ENCODE assay signal across 12 cellular contexts in genomic region chr7:150716939-150717338, GRCh38. TPM values are rescaled to one million over a fixed set of nuclear protein-coding genes. Genes with fewer than 3 reads are reported as not detected.
DNase-seq lines count a peak whose midpoint lies in the region; TF ChIP-seq lines count a peak whose summit lies in the region.
"Had no signal": no experiment of that assay in that cellular context is flagged by ENCODE, and none has a peak within 500 bp of the region (broad histone marks: within the 10 kb centered on the region; RNA-seq: fewer than 3 reads in every experiment).

No MANE protein-coding gene starts in this region.

- H3K4me3 ChIP-seq in GM08714 (ENCODE audit: low read length) (peak overlapping the region; percentile 67; the same call in 1 of the 2 replicates), OCI-LY3 (ENCODE audit: low read length) (no peak overlapping the region), esophagus (ENCODE audit: low read depth in 1 of 2, low read length in 2 of 2) (peak overlapping the region; percentile 41 to 46), spleen (peak overlapping the region; percentile 51 to 87 (median 64)), trophoblast cell (ENCODE audit: low read depth, low read length) (no peak overlapping the region)

- H4K8ac ChIP-seq in trophoblast cell (ENCODE audit: low read depth, low read length) = no peak overlapping the region

- H4K91ac ChIP-seq in trophoblast cell (ENCODE audit: low read depth, low read length) = no peak overlapping the region

- no peak overlapping the region for H2BK5ac ChIP-seq in trophoblast cell (ENCODE audit: low read depth, low read length, poor library complexity)

- H3K18ac ChIP-seq in trophoblast cell (ENCODE audit: low read length) = no peak overlapping the region

- no peak overlapping the region for H3K27ac ChIP-seq in OCI-LY3 (ENCODE audit: low read length)
- peak overlapping the region; percentile 26 to 53 for H3K27ac ChIP-seq in esophagus (ENCODE audit: low read depth in 2 of 2, low read length in 1 of 2)
- peak overlapping the region; percentile 61 to 92 (median 82) for H3K27ac ChIP-seq in spleen
- no peak overlapping the region for H3K27ac ChIP-seq in trophoblast cell (ENCODE audit: low read depth, low read length)

- no peak overlapping the region for H3K14ac ChIP-seq in trophoblast cell (ENCODE audit: low read length)

- H2AFZ ChIP-seq in OCI-LY3 (ENCODE audit: low read depth, low read length) = no peak overlapping the region
- no peak overlapping the region for H2AFZ ChIP-seq in trophoblast cell (ENCODE audit: insufficient read depth, low read length, poor library complexity)

- H3K27me3 ChIP-seq in OCI-LY3 (ENCODE audit: low read depth, low read length) (no peaks in the 10 kb centered on the region), esophagus (ENCODE audit: control insufficient read depth in 1 of 2, insufficient read depth in 2 of 2, low read length in 2 of 2) (no peaks in the 10 kb centered on the region), spleen (replicated peaks in 1 of 7) (no peaks in the 10 kb centered on the region), trophoblast cell (ENCODE audit: insufficient read depth, low read length) (peaks cover 3% of the 10 kb centered on the region)

- H3K9me3 ChIP-seq in OCI-LY3 (ENCODE audit: insufficient read depth, low read length) = no peaks in the 10 kb centered on the region
- peaks cover 0 to 4% of the 10 kb centered on the region in 2 donors for H3K9me3 ChIP-seq in esophagus (ENCODE audit: control insufficient read depth in 2 of 2, insufficient read depth in 1 of 2, low read depth in 1 of 2, low read length in 1 of 2)
- peaks cover 0 to 27% (median 21%) of the 10 kb centered on the region in 8 donors for H3K9me3 ChIP-seq in spleen
- peaks cover 2% of the 10 kb centered on the region for H3K9me3 ChIP-seq in trophoblast cell (ENCODE audit: insufficient read depth, low read depth, low read length)

- intact Hi-C loops in spleen (cut with DNase I; ENCODE audit: low total_unique reads) = no loop called here

- DNase-seq in spleen (no peak), SK-N-DZ (ENCODE audit: low spot score) (no peak), trophoblast cell (no peak), NCI-H2029 treated with DMSO at 0.1 percent for 48 hours (lab: John Stamatoyannopoulos, UW) (no peak)
- DNase-seq in activated CD4-positive, CD25-positive, alpha-beta regulatory T cell (lab: John Stamatoyannopoulos, UW) = no peak
- DNase-seq: DMS 273 treated with DMSO at 0.1 percent for 48 hours, NCI-H524 treated with DMSO at 0.1 percent for 48 hours, SW 1271 had no signal

- TF ChIP-seq CTCF in OCI-LY3 (IDR thresholded peaks at IDR 0.05; ENCODE audit: low read depth, low read length) (no peak), spleen (IDR thresholded peaks at IDR 0.05 in 8 of 11, conservative IDR thresholded peaks at IDR 0.05 in 3 of 11) (no peak)

- H3K4ac ChIP-seq in trophoblast cell (ENCODE audit: low read depth, low read length) = no peak overlapping the region

- H3K79me1 ChIP-seq in trophoblast cell (ENCODE audit: low read length) = no peaks in the 10 kb centered on the region

- H3K4me1 ChIP-seq in OCI-LY3 (ENCODE audit: low read length) (peaks cover 7% of the 10 kb centered on the region; the same call in 1 of the 2 replicates), esophagus (ENCODE audit: control insufficient read depth in 2 of 2, insufficient read depth in 2 of 2, low read length in 1 of 2) (no peaks in the 10 kb centered on the region), spleen (peaks cover 12 to 69% (median 49%) of the 10 kb centered on the region in 6 donors), trophoblast cell (ENCODE audit: control insufficient read depth in 1 of 2, insufficient read depth in 2 of 2, low read length in 2 of 2) (no peaks in the 10 kb centered on the region)

- H3K23ac ChIP-seq in trophoblast cell (ENCODE audit: low read length) = no peak overlapping the region

- no peak overlapping the region for H2BK12ac ChIP-seq in trophoblast cell (ENCODE audit: low read length)

- H3K36me3 ChIP-seq in OCI-LY3 (replicated peaks; ENCODE audit: low read depth, low read length) (no peaks in the 10 kb centered on the region), esophagus (ENCODE audit: control insufficient read depth in 2 of 2, insufficient read depth in 2 of 2, low read length in 1 of 2) (peaks cover 0 to 6% of the 10 kb centered on the region in 2 donors), spleen (peaks cover 2 to 33% (median 27%) of the 10 kb centered on the region in 6 donors), trophoblast cell (ENCODE audit: control insufficient read depth in 1 of 2, insufficient read depth in 2 of 2, low read length in 2 of 2) (no peaks in the 10 kb centered on the region)

- WGBS in esophagus, 2 donors = 51 to 55% methylated on average over 4 of the region's 4 CpGs
- WGBS in spleen, 5 donors = 8 to 31% (median 16%) methylated on average over 4 of the region's 4 CpGs
- no CpG with 5 or more reads among the region's 4 CpGs for WGBS in trophoblast cell (ENCODE audit: extremely low coverage, insufficient coverage, insufficient read length)

- H3K4me2 ChIP-seq in OCI-LY3 (ENCODE audit: low read length) = peak overlapping the region; percentile 36; the same call in 1 of the 2 replicates
- no peak overlapping the region for H3K4me2 ChIP-seq in trophoblast cell (ENCODE audit: low read length)

- no peak overlapping the region for H2BK120ac ChIP-seq in trophoblast cell (ENCODE audit: insufficient read depth, low read length, poor library complexity)

- H4K12ac ChIP-seq in trophoblast cell (ENCODE audit: low read depth, low read length) = no peak overlapping the region

- no peak for TF ChIP-seq POLR2A in spleen (IDR thresholded peaks at IDR 0.05)

- no peak overlapping the region for H2AK5ac ChIP-seq in trophoblast cell (ENCODE audit: low read length)

- no peaks in the 10 kb centered on the region for H3K79me2 ChIP-seq in OCI-LY3 (ENCODE audit: low read length)
- no peaks in the 10 kb centered on the region for H3K79me2 ChIP-seq in trophoblast cell (ENCODE audit: control insufficient read depth, insufficient read depth, low read length, poor library complexity)

- H3K9ac ChIP-seq in OCI-LY3 (ENCODE audit: low read length) (no peak overlapping the region), trophoblast cell (ENCODE audit: low read length) (no peak overlapping the region)

- no peaks in the 10 kb centered on the region for H4K20me1 ChIP-seq in OCI-LY3 (ENCODE audit: insufficient read depth, low read length)

RNA-seq across cellular contexts. Expression of gene GIMAP1, which starts 0.5 kb away (rescaled TPM):
- polyA plus RNA-seq in esophagus (1 to 10 TPM; 1.2 to 1.5 TPM), spleen (10 to 100 TPM in 2 of 3 donors, 1 to 10 TPM in 1; 8.7 to 31.2 (median 14.1) TPM)
- total RNA-seq in spleen = 10 to 100 TPM; 16.4 to 61.2 (median 48.1) TPM
- polyA plus RNA-seq in SK-N-DZ (2014; cell fraction: cytosol; rRNA removed) = not detected in 2 replicates
- polyA plus RNA-seq in SK-N-DZ (2014; cell fraction: nucleus; rRNA removed) = not detected in 2 replicates
- polyA plus RNA-seq in trophoblast cell (2013) = not detected in 2 replicates

RNA-seq across cellular contexts. Expression of gene GIMAP5, which starts 20.3 kb away (rescaled TPM):
- 1 to 10 TPM; 5.2 to 7.6 TPM for polyA plus RNA-seq in esophagus
- 100 to 1,000 TPM in 3 of 7 donors, 10 to 100 TPM in 4; 34.0 to 183 (median 90.6) TPM for total RNA-seq in spleen
- polyA plus RNA-seq in spleen = 100 to 1,000 TPM in 1 of 3 donors, 10 to 100 TPM in 2; 70.2 to 114 (median 75.9) TPM
- polyA plus RNA-seq in SK-N-DZ (2014; cell fraction: cytosol; rRNA removed) = not detected in 2 replicates
- not detected in 2 replicates for polyA plus RNA-seq in SK-N-DZ (2014; cell fraction: nucleus; rRNA removed)
- polyA plus RNA-seq in trophoblast cell (2013) = not detected in 2 replicates
- total RNA-seq: M059J had no signal

RNA-seq across cellular contexts. Expression of gene GIMAP2, which starts 31.4 kb away (rescaled TPM):
- polyA plus RNA-seq in esophagus = 1 to 10 TPM in 1 of 2 donors, under 1 TPM in 1; 0.90 to 2.1 TPM
- total RNA-seq in spleen = 100 to 1,000 TPM in 1 of 7 donors, 10 to 100 TPM in 6; 48.6 to 126 (median 85.4) TPM
- 10 to 100 TPM; 33.9 to 48.5 (median 47.5) TPM for polyA plus RNA-seq in spleen
- not detected in 2 replicates for polyA plus RNA-seq in SK-N-DZ (2014; cell fraction: cytosol; rRNA removed)
- not detected in 2 replicates for polyA plus RNA-seq in SK-N-DZ (2014; cell fraction: nucleus; rRNA removed)
- polyA plus RNA-seq in trophoblast cell (2013) = not detected in 2 replicates

Comparison
In these comparisons a context has a peak if more than half of its experiments do, and no peak if none do; other contexts are left out.
1. H3K4me3 ChIP-seq: peak in GM08714 (single experiment), esophagus (2 of 2) and spleen (8 of 8); none in OCI-LY3 (single experiment) and trophoblast cell (single experiment).
2. H3K27ac ChIP-seq: peak in esophagus (2 of 2) and spleen (8 of 8); none in OCI-LY3 (single experiment) and trophoblast cell (single experiment).
3. RNA of gene GIMAP5, which starts 20.3 kb away (polyA plus RNA-seq): 70.2 to 114 TPM in spleen; 5.2 to 7.6 TPM in esophagus; every median in the first group is over 4 times any median in the second.
4. RNA of gene GIMAP2, which starts 31.4 kb away (polyA plus RNA-seq): 33.9 to 48.5 TPM in spleen; 0.90 to 2.1 TPM in esophagus; every median in the first group is over 10 times any median in the second.